Comparison of ENCODE assay signal across 8 cellular contexts in genomic region chr9:96618209-96619108, GRCh38. TPM values are rescaled to one million over a fixed set of nuclear protein-coding genes. Genes with fewer than 3 reads are reported as not detected.
DNase-seq lines count a peak whose midpoint lies in the region; FAIRE-seq and TF ChIP-seq lines count a peak whose summit lies in the region.

No MANE protein-coding gene starts in this region.

- no peaks in the 10 kb centered on the region for H3K36me3 ChIP-seq in SK-N-SH (replicated peaks in 1 of 2; ENCODE audit: control insufficient read depth in 1 of 2, insufficient read depth in 2 of 2, low read length in 1 of 2)

- no peak overlapping the region for H3K27ac Mint-ChIP-seq in MCF 10A (ENCODE audit: low read depth, unreplicated experiment)

- peaks cover 0 to 11% of the 10 kb centered on the region in 2 experiments; a peak in 1 of 4 replicates for H3K4me1 ChIP-seq in SK-N-SH (ENCODE audit: control insufficient read depth in 1 of 2, insufficient read depth in 2 of 2, low read depth in 1 of 2, low read length in 1 of 2)

- TF ChIP-seq EP300 in SK-N-SH (IDR thresholded peaks at IDR 0.05; ENCODE audit: borderline replicate concordance in 1 of 2, low read depth in 1 of 2, low read length in 1 of 2), result no peak

- H3K9ac ChIP-seq in SK-N-SH, result peak overlapping the region; percentile 79

- peak overlapping the region; percentile 78 for H2AFZ ChIP-seq in SK-N-SH (ENCODE audit: low read depth)

- intact Hi-C loops in MCF 10A (cut with micrococcal nuclease), result loop anchor here (1.0 to 2.0 kb wide), 2 partner anchors 51 to 168 kb away; partner anchors contain the start of gene HABP4

- H3K9me3 ChIP-seq in SK-N-SH (no peaks in the 10 kb centered on the region), iPS-18c (ENCODE audit: control insufficient read depth, insufficient read depth, low read length) (no peaks in the 10 kb centered on the region)

- no peak for TF ChIP-seq POLR2A in H54 (IDR thresholded peaks at IDR 0.05; ENCODE audit: low read depth, low read length)

- no peaks in the 10 kb centered on the region for H3K36me3 Mint-ChIP-seq in MCF 10A (ENCODE audit: insufficient read depth, unreplicated experiment)

- peak overlapping the region; percentile 75 to 89 for H3K4me3 ChIP-seq in SK-N-SH (ENCODE audit: low read depth in 2 of 2, low read length in 1 of 2)
- peak overlapping the region; percentile 62 for H3K4me3 ChIP-seq in iPS-18c (ENCODE audit: insufficient read depth, low read depth, low read length)
- H3K4me3 ChIP-seq in retinal pigment epithelial cell (ENCODE audit: low read length), result peak overlapping the region; percentile 66

- FAIRE-seq in H54 (lab: Jason Lieb, UNC), result peak; percentile 41
- FAIRE-seq in D721Med (lab: Jason Lieb, UNC), result no peak

- no peaks in the 10 kb centered on the region for H3K27me3 Mint-ChIP-seq in MCF 10A (ENCODE audit: insufficient read depth, unreplicated experiment)

- H3K4me1 Mint-ChIP-seq in MCF 10A (ENCODE audit: insufficient read depth, unreplicated experiment), result peaks cover 15% of the 10 kb centered on the region

- no peak for TF ChIP-seq RAD21 in SK-N-SH (IDR thresholded peaks at IDR 0.05; ENCODE audit: low read length)

- no peak for TF ChIP-seq CTCF in SK-N-SH (IDR thresholded peaks at IDR 0.05)
- no peak for TF ChIP-seq CTCF in MCF 10A (IDR thresholded peaks at IDR 0.05; ENCODE audit: unreplicated experiment)
- no peak for TF ChIP-seq CTCF in retinal pigment epithelial cell (conservative IDR thresholded peaks at IDR 0.05; ENCODE audit: low read depth, low read length)
- TF ChIP-seq CTCF in D721Med (IDR thresholded peaks at IDR 0.05; ENCODE audit: insufficient read depth, missing control alignments), result no peak

- POLR2A ChIA-PET in SK-N-SH (lab: Yijun Ruan, JAX), result interaction anchor here (1.5 kb wide), 1 partner anchor 31 kb away, joined by 4 read pairs; no protein-coding TSS in a partner anchor
- POLR2A ChIA-PET in MCF 10A (lab: Yijun Ruan, JAX), result interaction anchor here (0.9 to 2.6 kb wide), 6 partner anchors 15 to 199 kb away, joined by 3 to 11 read pairs (median 6); partner anchors contain the start of genes HABP4 and PRXL2C

- CTCF ChIA-PET in SK-N-SH (lab: Yijun Ruan, JAX), result interaction anchor here (0.6 to 1.6 kb wide), 13 partner anchors 11 to 301 kb away, joined by 3 to 6 read pairs (median 3); no protein-coding TSS in a partner anchor
- CTCF ChIA-PET in MCF 10A (lab: Yijun Ruan, JAX), result interaction anchor here (0.6 to 1.8 kb wide), 7 partner anchors 11 to 257 kb away, joined by 3 to 10 read pairs (median 5); no protein-coding TSS in a partner anchor

- H3K27ac ChIP-seq in SK-N-SH (ENCODE audit: low read depth in 2 of 2, low read length in 1 of 2), result 0 out of 4 replicates have a peak overlapping the region, but pooled peaks of 1 of the 2 experiments have one; percentile 26

- H3K4me3 Mint-ChIP-seq in MCF 10A (ENCODE audit: unreplicated experiment), result peak overlapping the region; percentile 66

- DNase-seq in H54 (ENCODE audit: insufficient read length, low spot score) (peak; percentile 96), SK-N-SH (peak; percentile 63), MCF 10A (ENCODE audit: unreplicated experiment) (peak; percentile 30), retinal pigment epithelial cell (ENCODE audit: low read depth) (peak; percentile 72), NCI-H1048 (lab: John Stamatoyannopoulos, UW) (no peak), NCI-H1436 treated with DMSO at 0.1 percent for 48 hours (lab: John Stamatoyannopoulos, UW) (no peak), D721Med (ENCODE audit: insufficient read length, low spot score) (no peak)

- peaks cover 10% of the 10 kb centered on the region for H4K20me1 ChIP-seq in SK-N-SH (ENCODE audit: insufficient read depth)

- H3K9me3 Mint-ChIP-seq in MCF 10A (ENCODE audit: unreplicated experiment), result no peaks in the 10 kb centered on the region

- no peaks in the 10 kb centered on the region for H3K27me3 ChIP-seq in SK-N-SH (ENCODE audit: insufficient read depth)

- 21% methylated on average over 21 of the region's 67 CpGs for WGBS in SK-N-SH (ENCODE audit: low lambda C conversion rate)

- no TSS peak for BruUV-seq in MCF 10A (replicated peaks; lab: Mats Ljungman, UMichigan)

- peak overlapping the region; percentile 100 for H3K4me2 ChIP-seq in SK-N-SH

- peaks cover 20% of the 10 kb centered on the region for H3F3A ChIP-seq in SK-N-SH (replicated peaks; ENCODE audit: insufficient read depth)

- H3K9me2 ChIP-seq in SK-N-SH, result no peaks in the 10 kb centered on the region

- peaks cover 52% of the 10 kb centered on the region for H3K79me2 ChIP-seq in SK-N-SH (ENCODE audit: insufficient read depth)

TF ChIP-seq in SK-N-SH, 30 proteins besides CTCF, POLR2A, EP300 and RAD21:
- TF ChIP-seq POLR2AphosphoS5 (IDR thresholded peaks at IDR 0.05; ENCODE audit: low read depth, low read length), result no peak
- TF ChIP-seq PBX3 (IDR thresholded peaks at IDR 0.05), result 0 out of 2 replicates have a peak, but pooled peaks have one; percentile 28
- TF ChIP-seq JUND (IDR thresholded peaks at IDR 0.05), result no peak
- TF ChIP-seq FOSL2 (IDR thresholded peaks at IDR 0.05; ENCODE audit: borderline replicate concordance, low read depth), result 0 out of 2 replicates have a peak, but pooled peaks have one; percentile 9

RNA-seq across cellular contexts. Expression of gene CDC14B, which starts 1.2 kb away (rescaled TPM):
- polyA plus RNA-seq in SK-N-SH (2012; rRNA removed), result 10.1 and 10.5 TPM in 2 replicates
- 13.8 and 15.5 TPM in 2 replicates for polyA plus RNA-seq in SK-N-SH (2012; cell fraction: cytosol; rRNA removed)
- polyA plus RNA-seq in SK-N-SH (2012; cell fraction: nucleus; rRNA removed), result 12.5 and 21.1 TPM in 2 replicates
- total RNA-seq in MCF 10A (2022), result 7.0 and 9.3 TPM in 2 replicates

RNA-seq across cellular contexts. Expression of gene PRXL2C, which starts 36.7 kb away (rescaled TPM):
- polyA plus RNA-seq in SK-N-SH (2012; rRNA removed), result 8.4 and 8.7 TPM in 2 replicates
- 11.5 and 12.8 TPM in 2 replicates for polyA plus RNA-seq in SK-N-SH (2012; cell fraction: cytosol; rRNA removed)
- 2.4 and 3.7 TPM in 2 replicates for polyA plus RNA-seq in SK-N-SH (2012; cell fraction: nucleus; rRNA removed)
- total RNA-seq in MCF 10A (2022), result 15.6 and 17.0 TPM in 2 replicates

Comparison
In these comparisons a context has a peak if more than half of its experiments do, and no peak if none do; other contexts are left out.
1. DNase-seq: peak in H54 (single experiment), SK-N-SH (single experiment), MCF 10A (single experiment) and retinal pigment epithelial cell (single experiment); none in NCI-H1048 (single experiment), NCI-H1436 treated with DMSO at 0.1 percent for 48 hours (single experiment) and D721Med (single experiment).
2. Peak in every context shown above with its lines, with median percentiles within 50 percentile points of each other: H3K4me3 ChIP-seq.